In genomic region chr2:189527812-189528591, GRCh38 we compare ENCODE assay signal across 16 cellular contexts. TPM values are rescaled to one million over a fixed set of nuclear protein-coding genes. Genes with fewer than 3 reads are reported as not detected.
"Had no signal": no experiment of that assay in that cellular context is flagged by ENCODE, and none has a peak within 500 bp of the region (broad histone marks: within the 10 kb centered on the region; RNA-seq: fewer than 3 reads in every experiment).

No MANE protein-coding gene starts in this region.

- H3K27me3 ChIP-seq: left lung, suprapubic skin, upper lobe of left lung had no signal

- ATAC-seq: activated CD4-positive, alpha-beta T cell treated with anti-CD3 and anti-CD28 coated beads for 36 hours; effector memory CD8-positive, alpha-beta T cell; left lung; stimulated activated naive CD8-positive, alpha-beta T cell treated with anti-CD3 and anti-CD28 coated beads, Interleukin-15, amount 100 ng/mL, for 72 hours; WTC11 had no signal

- H3K36me3 ChIP-seq: left lung, suprapubic skin, upper lobe of left lung had no signal

- FAIRE-seq: kidney had no signal

- DNase-seq: activated CD4-positive, alpha-beta T cell treated with anti-CD3 and anti-CD28 coated beads for 36 hours; activated CD4-positive, alpha-beta T cell treated with anti-CD3 and anti-CD28 coated beads, Interleukin-2, amount 50 U/mL, for 48 hours; activated naive CD8-positive, alpha-beta T cell treated with anti-CD3 and anti-CD28 coated beads for 36 hours; amygdala; effector memory CD8-positive, alpha-beta T cell; foreskin melanocyte; kidney; left lung; mammary epithelial cell; retina; stimulated activated CD4-positive, alpha-beta T cell treated with anti-CD3 and anti-CD28 coated beads, Interleukin-15, amount 100 ng/mL, for 24 hours; stimulated activated CD4-positive, alpha-beta T cell treated with anti-CD3 and anti-CD28 coated beads, Interleukin-2, amount 100 ng/mL, for 48 hours; stimulated activated naive CD8-positive, alpha-beta T cell treated with anti-CD3 and anti-CD28 coated beads, Interleukin-15, amount 100 ng/mL, for 72 hours; upper lobe of left lung had no signal

- H3K9me3 ChIP-seq: left lung, suprapubic skin, upper lobe of left lung had no signal

- H3K4me3 ChIP-seq: left lung, suprapubic skin, upper lobe of left lung had no signal

- H3K4me1 ChIP-seq: left lung had no signal

- H3K27ac ChIP-seq: suprapubic skin, upper lobe of left lung had no signal

RNA-seq across cellular contexts. Expression of gene SLC40A1, which starts 52.6 kb away (rescaled TPM):
- polyA plus RNA-seq: mammary epithelial cell had no signal
